ENCODE assay signal across 22 cellular contexts in the genomic region with DNA sequence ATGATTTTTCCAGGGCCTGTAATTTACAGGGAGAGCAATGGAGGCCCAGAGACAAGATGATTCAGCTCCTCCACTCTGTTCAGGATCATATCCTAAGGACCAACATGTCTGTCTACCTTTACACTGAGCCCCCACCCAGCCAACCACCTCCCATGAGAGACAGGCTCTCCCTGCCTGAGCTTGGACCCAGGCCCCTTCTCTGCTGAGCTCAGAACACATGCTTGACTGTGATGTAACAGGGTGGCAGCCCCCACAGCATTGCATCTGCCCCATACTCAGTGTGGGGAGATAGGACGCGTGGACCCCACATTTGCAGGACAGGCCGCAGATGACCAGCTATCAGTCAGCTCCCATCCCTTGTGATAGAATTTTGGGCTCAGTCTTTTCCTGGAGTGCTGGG.
DNase-seq lines count a peak whose midpoint lies in the region; ATAC-seq, FAIRE-seq and TF ChIP-seq lines count a peak whose summit lies in the region.
"Had no signal": no experiment of that assay in that cellular context is flagged by ENCODE, and none has a peak within 500 bp of the region (broad histone marks: within the 10 kb centered on the region; RNA-seq: fewer than 3 reads in every experiment).

No MANE protein-coding gene starts in this region.

- TF ChIP-seq CTCF in A549 (IDR thresholded peaks at IDR 0.05): no peak
- no peak for TF ChIP-seq CTCF in RWPE2 (IDR thresholded peaks at IDR 0.05; ENCODE audit: poor library complexity, severe bottlenecking)
- TF ChIP-seq CTCF in gastroesophageal sphincter (IDR thresholded peaks at IDR 0.05): no peak

- TF ChIP-seq POLR2A in A549 (IDR thresholded peaks at IDR 0.05; ENCODE audit: low read length) (no peak), gastroesophageal sphincter (IDR thresholded peaks at IDR 0.05) (no peak)

- TF ChIP-seq EP300 in A549 (IDR thresholded peaks at IDR 0.05) (no peak), gastroesophageal sphincter (IDR thresholded peaks at IDR 0.05) (no peak)

- H3K27ac ChIP-seq in A549 (peak overlapping the region; percentile 68 to 87), RWPE2 (ENCODE audit: poor library complexity, severe bottlenecking) (peak overlapping the region; percentile 22), gastroesophageal sphincter (peak overlapping the region in 3 of 4 donors; percentile 35 to 69 (median 50)), rectal smooth muscle tissue (ENCODE audit: low read depth, low read length) (peak overlapping the region; percentile 65)
- H3K27ac ChIP-seq: BLaER1, SJSA1 had no signal

- H3K4me3 ChIP-seq in A549 (no peak overlapping the region), RWPE2 (ENCODE audit: severe bottlenecking) (no peak overlapping the region), gastroesophageal sphincter (no peak overlapping the region), rectal smooth muscle tissue (ENCODE audit: low read length) (no peak overlapping the region)
- H3K4me3 ChIP-seq: BLaER1, SJSA1 had no signal

- POLR2A ChIA-PET in A549 (lab: Yijun Ruan, JAX): no interaction called here

- FAIRE-seq in A549 (lab: Jason Lieb, UNC): no peak

- TF ChIP-seq RAD21 in A549 (conservative IDR thresholded peaks at IDR 0.05 in 1 of 2, IDR thresholded peaks at IDR 0.05 in 1 of 2): no peak

- H3K4me1 ChIP-seq in A549 (peaks cover 51% of the 10 kb centered on the region), RWPE2 (ENCODE audit: insufficient read depth, poor library complexity, severe bottlenecking) (no peaks in the 10 kb centered on the region), gastroesophageal sphincter (peaks cover 0 to 7% (median 5%) of the 10 kb centered on the region in 3 donors), rectal smooth muscle tissue (ENCODE audit: control insufficient read depth, insufficient read depth, low read length) (peaks cover 3% of the 10 kb centered on the region)
- H3K4me1 ChIP-seq: SJSA1 had no signal

- no peak overlapping the region for H3K9ac ChIP-seq in rectal smooth muscle tissue (ENCODE audit: low read length)
- H3K9ac ChIP-seq: BLaER1 had no signal

- DNase-seq in A549 (ENCODE audit: low read depth in 1 of 2, low spot score in 1 of 2): no peak
- DNase-seq in RWPE2 (ENCODE audit: low spot score): no peak
- DNase-seq in NCI-H1092 (lab: John Stamatoyannopoulos, UW): no peak
- no peak for DNase-seq in stimulated activated CD8-positive, alpha-beta memory T cell treated with anti-CD3 and anti-CD28 coated beads, Interleukin-4, amount 100 ng/mL, for 48 hours
- DNase-seq: CD4-positive, alpha-beta T cell; COR-L47; DMS79 treated with DMSO at 0.1 percent for 48 hours; H7; HFFc6; MM.1S; NCI-H1048; NCI-H1436; NCI-H187 treated with DMSO at 0.1 percent for 48 hours; NCI-H226; NCI-H510A treated with DMSO at 0.1 percent for 48 hours; NCI-H748 treated with DMSO at 0.1 percent for 48 hours had no signal

- CTCF ChIA-PET in A549 (lab: Yijun Ruan, JAX): no interaction called here

- no peaks in the 10 kb centered on the region for H3K9me3 ChIP-seq in A549
- H3K9me3 ChIP-seq in RWPE2 (ENCODE audit: severe bottlenecking): no peaks in the 10 kb centered on the region
- no peaks in the 10 kb centered on the region for H3K9me3 ChIP-seq in gastroesophageal sphincter
- H3K9me3 ChIP-seq: BLaER1, SJSA1 had no signal

- peak overlapping the region; percentile 55 for H3K4me2 ChIP-seq in A549
- H3K4me2 ChIP-seq: BLaER1 had no signal

- ATAC-seq in A549 (no peak), RWPE2 (ENCODE audit: low read depth) (no peak), gastroesophageal sphincter (no peak), GM19351 (IDR thresholded peaks at IDR 0.05; ENCODE audit: unreplicated experiment) (no peak), HG03442 (IDR thresholded peaks at IDR 0.05; ENCODE audit: unreplicated experiment) (no peak)

- H3K27me3 ChIP-seq in RWPE2 (ENCODE audit: insufficient read depth, poor library complexity, severe bottlenecking): no peaks in the 10 kb centered on the region
- no peaks in the 10 kb centered on the region for H3K27me3 ChIP-seq in gastroesophageal sphincter
- H3K27me3 ChIP-seq in rectal smooth muscle tissue (ENCODE audit: control insufficient read depth, insufficient read depth, low read length): no peaks in the 10 kb centered on the region
- H3K27me3 ChIP-seq: BLaER1 had no signal

- H3K36me3 ChIP-seq in RWPE2 (ENCODE audit: low read depth) (no peaks in the 10 kb centered on the region), gastroesophageal sphincter (no peaks in the 10 kb centered on the region), rectal smooth muscle tissue (ENCODE audit: control insufficient read depth, insufficient read depth, low read length) (no peaks in the 10 kb centered on the region)
- H3K36me3 ChIP-seq: BLaER1, SJSA1 had no signal

- WGBS in A549 (ENCODE audit: missing lambda C conversion rate): 100% methylated on average over 3 of the region's 3 CpGs
- WGBS in gastroesophageal sphincter (ENCODE audit: low coverage in 1 of 2), 2 donors: 90% methylated on average over 3 of the region's 3 CpGs; no CpG with 5 or more reads in 1 of the 2 donors

TF ChIP-seq in A549, 52 proteins besides CTCF, POLR2A, EP300 and RAD21:
- no peak for TF ChIP-seq POLR2AphosphoS2 (conservative IDR thresholded peaks at IDR 0.05; ENCODE audit: low read length)
- no peak for TF ChIP-seq CHD4 (IDR thresholded peaks at IDR 0.05; ENCODE audit: borderline replicate concordance)
- no peak for TF ChIP-seq RARB (CRISPR knock-in tag; IDR thresholded peaks at IDR 0.05)
- TF ChIP-seq HEYL (CRISPR knock-in tag; IDR thresholded peaks at IDR 0.05): no peak
- no peak for TF ChIP-seq MAFK (IDR thresholded peaks at IDR 0.05; ENCODE audit: partially characterized antibody)
- TF ChIP-seq GATA3 (IDR thresholded peaks at IDR 0.05; ENCODE audit: borderline replicate concordance): no peak
- no peak for TF ChIP-seq CHD2 (IDR thresholded peaks at IDR 0.05; ENCODE audit: low read length, partially characterized antibody)
- TF ChIP-seq, protein P1, sequence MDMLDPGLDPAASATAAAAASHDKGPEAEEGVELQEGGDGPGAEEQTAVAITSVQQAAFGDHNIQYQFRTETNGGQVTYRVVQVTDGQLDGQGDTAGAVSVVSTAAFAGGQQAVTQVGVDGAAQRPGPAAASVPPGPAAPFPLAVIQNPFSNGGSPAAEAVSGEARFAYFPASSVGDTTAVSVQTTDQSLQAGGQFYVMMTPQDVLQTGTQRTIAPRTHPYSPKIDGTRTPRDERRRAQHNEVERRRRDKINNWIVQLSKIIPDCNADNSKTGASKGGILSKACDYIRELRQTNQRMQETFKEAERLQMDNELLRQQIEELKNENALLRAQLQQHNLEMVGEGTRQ (IDR thresholded peaks at IDR 0.05): no peak
- TF ChIP-seq ZFP36 (IDR thresholded peaks at IDR 0.05; ENCODE audit: borderline replicate concordance, partially characterized antibody): no peak
- TF ChIP-seq MAZ (IDR thresholded peaks at IDR 0.05; ENCODE audit: borderline replicate concordance, low read depth, low read length): no peak
- TF ChIP-seq, protein P2, sequence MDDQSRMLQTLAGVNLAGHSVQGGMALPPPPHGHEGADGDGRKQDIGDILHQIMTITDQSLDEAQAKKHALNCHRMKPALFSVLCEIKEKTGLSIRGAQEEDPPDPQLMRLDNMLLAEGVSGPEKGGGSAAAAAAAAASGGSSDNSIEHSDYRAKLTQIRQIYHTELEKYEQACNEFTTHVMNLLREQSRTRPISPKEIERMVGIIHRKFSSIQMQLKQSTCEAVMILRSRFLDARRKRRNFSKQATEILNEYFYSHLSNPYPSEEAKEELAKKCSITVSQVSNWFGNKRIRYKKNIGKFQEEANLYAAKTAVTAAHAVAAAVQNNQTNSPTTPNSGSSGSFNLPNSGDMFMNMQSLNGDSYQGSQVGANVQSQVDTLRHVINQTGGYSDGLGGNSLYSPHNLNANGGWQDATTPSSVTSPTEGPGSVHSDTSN (IDR thresholded peaks at IDR 0.05): no peak
- no peak for TF ChIP-seq SMC3 (IDR thresholded peaks at IDR 0.05)
- no peak for TF ChIP-seq EHMT2 (IDR thresholded peaks at IDR 0.05; ENCODE audit: low read depth)
- TF ChIP-seq SREBF2 (IDR thresholded peaks at IDR 0.05): no peak
- no peak for TF ChIP-seq PHF8 (IDR thresholded peaks at IDR 0.05; ENCODE audit: borderline replicate concordance, low read depth)
- TF ChIP-seq FOSL2 (IDR thresholded peaks at IDR 0.05): no peak
- no peak for TF ChIP-seq FOSL2 (CRISPR knock-in tag; IDR thresholded peaks at IDR 0.05)
- TF ChIP-seq TP53 (CRISPR knock-in tag; IDR thresholded peaks at IDR 0.05): no peak

Comparison
In these comparisons a context has a peak if more than half of its experiments do, and no peak if none do; other contexts are left out.
1. H3K27ac ChIP-seq: peak in every context shown above with its lines; median percentile 78 in A549; 65 in rectal smooth muscle tissue; 50 in gastroesophageal sphincter; 22 in RWPE2.